Comparison of ENCODE assay signal across 16 cellular contexts in the genomic region with DNA sequence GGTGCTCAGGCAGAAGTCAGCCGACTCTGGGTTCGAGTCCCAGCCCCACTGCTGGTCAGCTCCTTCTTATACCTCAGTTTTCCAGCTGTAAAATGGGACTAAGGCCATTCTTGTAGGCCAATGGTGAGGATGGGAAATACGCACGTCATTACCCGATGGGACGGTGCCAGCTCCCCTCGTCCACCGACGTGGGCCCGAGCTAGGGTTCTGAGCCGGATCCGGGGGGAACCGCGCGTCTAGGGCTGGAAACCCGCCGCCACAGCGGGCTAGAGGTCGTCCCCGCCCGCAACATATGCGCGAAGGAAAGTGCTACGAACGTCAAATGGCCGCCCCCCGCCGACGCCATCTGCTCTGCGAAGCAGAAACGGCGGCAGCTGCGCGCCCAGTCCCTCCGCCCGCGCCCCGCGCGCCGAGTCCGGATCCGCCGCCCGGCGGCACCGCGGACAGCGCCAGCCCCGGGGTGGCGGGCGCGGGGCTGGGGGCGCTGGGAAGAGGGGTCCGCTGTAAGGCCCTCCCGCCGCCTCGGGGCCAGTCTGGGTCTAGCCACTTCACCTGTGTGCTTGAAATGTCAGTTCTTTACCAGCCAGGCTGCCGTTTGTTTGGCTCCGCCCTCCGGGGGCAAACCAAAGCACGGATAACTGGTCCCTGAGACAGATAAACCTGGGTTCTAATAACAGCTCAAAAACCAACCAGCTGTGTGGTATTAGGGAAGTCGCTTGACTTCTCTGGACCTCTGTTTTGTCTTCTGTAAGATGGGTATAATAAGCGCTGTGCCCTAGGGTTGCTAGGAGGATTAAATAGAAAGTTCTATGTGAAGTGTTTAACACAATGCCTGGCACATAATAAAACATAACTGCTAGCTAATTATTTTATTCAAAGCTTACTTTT.
DNase-seq lines count a peak whose midpoint lies in the region; ATAC-seq, FAIRE-seq and TF ChIP-seq lines count a peak whose summit lies in the region.
"Had no signal": no experiment of that assay in that cellular context is flagged by ENCODE, and none has a peak within 500 bp of the region (broad histone marks: within the 10 kb centered on the region; RNA-seq: fewer than 3 reads in every experiment).

No MANE protein-coding gene starts in this region.

- H2BK5ac ChIP-seq in IMR-90 (ENCODE audit: low read depth, low read length, poor library complexity, severe bottlenecking) (no peak overlapping the region), H1 (ENCODE audit: low read depth, low read length) (no peak overlapping the region)

- TF ChIP-seq CTCF in IMR-90 (conservative IDR thresholded peaks at IDR 0.05; ENCODE audit: low read depth, low read length) (no peak), H1 (IDR thresholded peaks at IDR 0.05; ENCODE audit: control extremely low read depth in 1 of 3, insufficient read depth in 1 of 3, low read depth in 1 of 3, low read length in 3 of 3) (no peak), neural cell (IDR thresholded peaks at IDR 0.05; ENCODE audit: poor library complexity, severe bottlenecking) (no peak), esophagus muscularis mucosa (IDR thresholded peaks at IDR 0.05) (no peak)

- CTCF ChIA-PET in IMR-90 (lab: Yijun Ruan, JAX), result interaction anchor here (1.3 kb wide), 1 partner anchor 20 kb away, joined by 4 read pairs; no protein-coding TSS in a partner anchor
- CTCF ChIA-PET in H1 (lab: Charles Lee; ENCODE audit: partially characterized antibody), result interaction anchor here (0.8 to 6.2 kb wide), 6 partner anchors 20 to 190 kb away, joined by 3 to 39 read pairs (median 4); no protein-coding TSS in a partner anchor

- dilution Hi-C loops in IMR-90 (cut with HindIII; ENCODE audit: low sequenced_read_pairs, unreplicated experiment), result no loop called here

- DNase-seq in DMS 273 treated with DMSO at 0.1 percent for 48 hours (lab: John Stamatoyannopoulos, UW), result peak; percentile 16
- no peak for DNase-seq in IMR-90
- DNase-seq in H1 (ENCODE audit: low read depth in 1 of 2, low spot score in 2 of 2), result peak; percentile 1 to 80
- DNase-seq in activated effector memory CD4-positive, alpha-beta T cell treated with anti-CD3 and anti-CD28 coated beads, Interleukin-2, amount 50 U/mL, for 16 hours, result no peak
- no peak for DNase-seq in esophagus muscularis mucosa (ENCODE audit: extremely low spot score)
- DNase-seq: activated T-cell treated with anti-CD3 and anti-CD28 coated beads, Interleukin-2, amount 50 U/mL, for 4 hours; CD4-positive, alpha-beta T cell; left cardiac atrium; NCI-H510A treated with DMSO at 0.1 percent for 48 hours; occipital lobe; stimulated activated naive CD4-positive, alpha-beta T cell had no signal

- H2AK5ac ChIP-seq in IMR-90 (ENCODE audit: low read depth, low read length), result no peak overlapping the region
- H2AK5ac ChIP-seq in H1 (ENCODE audit: low read depth, low read length), result no peak overlapping the region

- no peak overlapping the region for H2BK15ac ChIP-seq in IMR-90 (ENCODE audit: low read depth, low read length)
- no peak overlapping the region for H2BK15ac ChIP-seq in H1 (ENCODE audit: low read length)

- no peaks in the 10 kb centered on the region for H3K79me2 ChIP-seq in H1 (ENCODE audit: control insufficient read depth in 1 of 2, insufficient read depth in 2 of 2, low read length in 2 of 2)
- H3K79me2 ChIP-seq in neural cell (replicated peaks; ENCODE audit: insufficient read depth, low read length), result no peaks in the 10 kb centered on the region

- TF ChIP-seq POLR2A in IMR-90 (IDR thresholded peaks at IDR 0.05; ENCODE audit: low read depth, low read length) (no peak), H1 (IDR thresholded peaks at IDR 0.05; ENCODE audit: control extremely low read depth in 1 of 2, low read depth in 2 of 2, low read length in 2 of 2) (no peak), esophagus muscularis mucosa (IDR thresholded peaks at IDR 0.05; ENCODE audit: low read depth) (no peak)

- H3K9me1 ChIP-seq in IMR-90 (ENCODE audit: insufficient read depth, low read length), result no peaks in the 10 kb centered on the region

- 5% methylated on average over 28 of the region's 64 CpGs; no CpG with 5 or more reads in 1 of the 2 experiments for WGBS in IMR-90 (ENCODE audit: extremely low coverage in 2 of 2, insufficient read length in 1 of 2), 2 experiments
- WGBS in H1 (ENCODE audit: extremely low coverage in 1 of 2, insufficient coverage in 1 of 2, insufficient read length in 1 of 2, insufficient replicate concordance in 2 of 2, low coverage in 1 of 2, low lambda C conversion rate in 2 of 2, missing lambda C conversion rate in 1 of 2), 2 experiments, result 18% methylated on average over 50 of the region's 64 CpGs; no CpG with 5 or more reads in 1 of the 2 experiments
- 20% methylated on average over 27 of the region's 64 CpGs for WGBS in esophagus muscularis mucosa

- H3F3A ChIP-seq in neural cell (ENCODE audit: insufficient read depth, low read length, poor library complexity, severe bottlenecking), result no peaks in the 10 kb centered on the region

- H4K20me1 ChIP-seq in IMR-90 (ENCODE audit: insufficient read depth, low read length), result no peaks in the 10 kb centered on the region
- no peaks in the 10 kb centered on the region for H4K20me1 ChIP-seq in H1 (replicated peaks in 1 of 2; ENCODE audit: control insufficient read depth in 1 of 2, insufficient read depth in 2 of 2, low read length in 2 of 2)
- H4K20me1 ChIP-seq in neural cell (ENCODE audit: insufficient read depth), result no peaks in the 10 kb centered on the region

- peaks cover 7% of the 10 kb centered on the region for H3K23me2 ChIP-seq in H1 (ENCODE audit: low read depth, low read length)

- BruUV-seq in IMR-90 (replicated peaks; lab: Mats Ljungman, UMichigan), result no TSS peak

- ATAC-seq in IMR-90 (ENCODE audit: low read depth), result peak; percentile 37; the same call in 1 of the 2 replicates
- ATAC-seq in GM18517 (IDR thresholded peaks at IDR 0.05; ENCODE audit: unreplicated experiment), result no peak
- no peak for ATAC-seq in HG03342 (IDR thresholded peaks at IDR 0.05; ENCODE audit: unreplicated experiment)
- ATAC-seq: left cardiac atrium had no signal

- H3K36me3 ChIP-seq in IMR-90 (ENCODE audit: control insufficient read depth, insufficient read depth, low read length), result no peaks in the 10 kb centered on the region
- no peaks in the 10 kb centered on the region for H3K36me3 ChIP-seq in H1 (ENCODE audit: control insufficient read depth in 2 of 4, insufficient read depth in 4 of 4, low read length in 3 of 4)
- no peaks in the 10 kb centered on the region for H3K36me3 ChIP-seq in neural cell (ENCODE audit: insufficient read depth, low read length)
- H3K36me3 ChIP-seq in esophagus muscularis mucosa, result no peaks in the 10 kb centered on the region

- H3K9ac ChIP-seq in IMR-90 (ENCODE audit: low read depth, low read length) (no peak overlapping the region), H1 (replicated peaks in 1 of 4; ENCODE audit: extremely low read depth in 1 of 4, low read depth in 3 of 4, low read length in 3 of 4) (no peak overlapping the region), neural cell (ENCODE audit: low read length) (no peak overlapping the region)

- H3K56ac ChIP-seq in IMR-90 (ENCODE audit: extremely low read depth, insufficient read depth, low read length) (no peak overlapping the region), H1 (replicated peaks; ENCODE audit: insufficient read length, low read depth, low read length) (no peak overlapping the region)

- POLR2A ChIA-PET in IMR-90 (lab: Charles Lee; ENCODE audit: unreplicated experiment), result no interaction called here
- POLR2A ChIA-PET in H1 (lab: Charles Lee; ENCODE audit: partially characterized antibody), result no interaction called here

- H3K27ac ChIP-seq in IMR-90 (ENCODE audit: insufficient read depth, low read length), result no peak overlapping the region
- no peak overlapping the region for H3K27ac ChIP-seq in H1 (ENCODE audit: low read depth, low read length)
- no peak overlapping the region for H3K27ac ChIP-seq in neural cell (ENCODE audit: low read length)
- H3K27ac ChIP-seq in esophagus muscularis mucosa (replicated peaks in 1 of 4), result no peak overlapping the region
- H3K27ac ChIP-seq: SK-N-MC had no signal

- TF ChIP-seq EP300 in H1 (IDR thresholded peaks at IDR 0.05; ENCODE audit: borderline replicate concordance in 1 of 2, low read depth in 2 of 2, low read length in 2 of 2) (no peak), neural cell (conservative IDR thresholded peaks at IDR 0.05; ENCODE audit: poor library complexity, severe bottlenecking) (no peak), esophagus muscularis mucosa (IDR thresholded peaks at IDR 0.05) (no peak)

- in situ Hi-C loops in IMR-90 (cut with MboI; ENCODE audit: low sequenced_read_pairs), result no loop called here

- H4K8ac ChIP-seq in IMR-90 (ENCODE audit: low read depth in 2 of 2, low read length in 2 of 2) (no peak overlapping the region), H1 (ENCODE audit: extremely low read depth, insufficient read depth, low read length) (peak overlapping the region; percentile 12; the same call in 1 of the 2 replicates)

- no peak overlapping the region for H4K5ac ChIP-seq in IMR-90 (ENCODE audit: low read depth, low read length)
- no peak overlapping the region for H4K5ac ChIP-seq in H1 (ENCODE audit: insufficient read length, low read depth, low read length)

- no peak overlapping the region for H3K14ac ChIP-seq in IMR-90 (replicated peaks; ENCODE audit: low read depth, low read length)
- H3K14ac ChIP-seq in H1 (ENCODE audit: insufficient read length), result no peak overlapping the region

- H2AFZ ChIP-seq in IMR-90 (replicated peaks; ENCODE audit: low read length, poor library complexity), result peak overlapping the region; percentile 6
- 0 out of 2 replicates have a peak overlapping the region, but pooled peaks have one; percentile 68 for H2AFZ ChIP-seq in H1 (ENCODE audit: low read length)
- H2AFZ ChIP-seq in neural cell (ENCODE audit: low read depth, low read length), result no peak overlapping the region

- H2AK9ac ChIP-seq in IMR-90 (replicated peaks; ENCODE audit: low read depth, low read length, poor library complexity), result no peak overlapping the region

- H2BK120ac ChIP-seq in IMR-90 (ENCODE audit: low read depth, low read length), result no peak overlapping the region
- H2BK120ac ChIP-seq in H1 (replicated peaks; ENCODE audit: low read depth, low read length), result no peak overlapping the region

- H3K9me3 ChIP-seq in IMR-90 (ENCODE audit: control insufficient read depth, insufficient read depth, low read length), result peaks cover 4% of the 10 kb centered on the region; the same call in 1 of the 2 replicates
- no peaks in the 10 kb centered on the region for H3K9me3 ChIP-seq in H1 (ENCODE audit: insufficient read depth in 2 of 2, low read depth in 1 of 2, low read length in 1 of 2)
- no peaks in the 10 kb centered on the region for H3K9me3 ChIP-seq in neural cell (ENCODE audit: low read length)
- peaks cover 0 to under 1% (median 0%) of the 10 kb centered on the region in 4 donors for H3K9me3 ChIP-seq in esophagus muscularis mucosa

- TF ChIP-seq RAD21 in IMR-90 (IDR thresholded peaks at IDR 0.05; ENCODE audit: low read length) (no peak), H1 (IDR thresholded peaks at IDR 0.05 in 1 of 2, conservative IDR thresholded peaks at IDR 0.05 in 1 of 2; ENCODE audit: low read depth in 2 of 2, low read length in 2 of 2) (peak in 1 of 2 experiments; percentile 2; a peak in 2 of 4 replicates), neural cell (conservative IDR thresholded peaks at IDR 0.05) (no peak)

- H3K27me3 ChIP-seq in IMR-90 (ENCODE audit: control insufficient read depth, insufficient read depth, low read length) (peaks cover 47% of the 10 kb centered on the region), H1 (replicated peaks in 1 of 4; ENCODE audit: control insufficient read depth in 3 of 4, extremely low read depth in 1 of 4, insufficient read depth in 3 of 4, low read length in 3 of 4) (peaks cover 0 to 9% (median 8%) of the 10 kb centered on the region in 4 experiments; a peak in 6 of 7 replicates), neural cell (ENCODE audit: insufficient read depth, low read depth, low read length) (peaks cover 6% of the 10 kb centered on the region), esophagus muscularis mucosa (peaks cover 3 to 44% (median 14%) of the 10 kb centered on the region in 4 donors)

- H3K4me1 ChIP-seq in IMR-90 (ENCODE audit: control insufficient read depth, insufficient read depth, low read length) (no peaks in the 10 kb centered on the region), H1 (replicated peaks in 1 of 4; ENCODE audit: control insufficient read depth in 3 of 4, insufficient read depth in 4 of 4, low read length in 3 of 4) (peaks cover 0 to 3% (median 1%) of the 10 kb centered on the region in 4 experiments; a peak in 3 of 7 replicates), esophagus muscularis mucosa (peaks cover 0 to 8% (median 7%) of the 10 kb centered on the region in 4 donors)

- no peak for FAIRE-seq in H1 (lab: Jason Lieb, UNC)
- FAIRE-seq: GM19239 had no signal

- H3K23ac ChIP-seq in IMR-90 (ENCODE audit: low read depth, low read length) (no peak overlapping the region), H1 (ENCODE audit: insufficient read length) (no peak overlapping the region)

- H2BK20ac ChIP-seq in IMR-90 (ENCODE audit: low read depth, low read length) (no peak overlapping the region), H1 (ENCODE audit: low read length) (no peak overlapping the region)

- no peaks in the 10 kb centered on the region for H3K9me2 ChIP-seq in neural cell (ENCODE audit: insufficient read depth, low read length)

- H3K4me3 ChIP-seq in IMR-90 (ENCODE audit: insufficient read depth, low read depth, low read length), result no peak overlapping the region
- peak overlapping the region; percentile 14 to 64 (median 44) for H3K4me3 ChIP-seq in H1 (ENCODE audit: extremely low read depth in 1 of 4, insufficient read depth in 2 of 4, low read depth in 3 of 4, low read length in 4 of 4)
- H3K4me3 ChIP-seq in neural cell (ENCODE audit: low read length), result peak overlapping the region; percentile 48
- peak overlapping the region in 2 of 4 donors; percentile 15 to 32 for H3K4me3 ChIP-seq in esophagus muscularis mucosa
- H3K4me3 ChIP-seq: SK-N-MC had no signal

- H3K4me2 ChIP-seq in IMR-90 (ENCODE audit: low read depth, low read length) (peak overlapping the region; percentile 35; the same call in 1 of the 2 replicates), H1 (ENCODE audit: insufficient read depth in 1 of 2, low read depth in 2 of 2, low read length in 2 of 2) (peak overlapping the region; percentile 47 to 74), neural cell (ENCODE audit: low read length) (no peak overlapping the region)

- H4K91ac ChIP-seq in IMR-90 (ENCODE audit: insufficient read depth, low read depth, low read length), result no peak overlapping the region
- no peak overlapping the region for H4K91ac ChIP-seq in H1 (replicated peaks; ENCODE audit: insufficient read length, low read length)

- H3K18ac ChIP-seq in IMR-90 (ENCODE audit: low read depth, low read length) (no peak overlapping the region), H1 (ENCODE audit: extremely low read depth, low read length) (no peak overlapping the region)

- intact Hi-C loops in IMR-90 (cut with micrococcal nuclease), result no loop called here
- intact Hi-C loops in esophagus muscularis mucosa (cut with DNase I), result no loop called here

- H3K79me1 ChIP-seq in IMR-90 (ENCODE audit: low read depth in 1 of 2, low read length in 2 of 2) (no peaks in the 10 kb centered on the region), H1 (ENCODE audit: low read depth, low read length) (no peaks in the 10 kb centered on the region)

- H2BK12ac ChIP-seq in H1 (ENCODE audit: low read depth, low read length), result no peak overlapping the region

- no peak overlapping the region for H3K4ac ChIP-seq in IMR-90 (ENCODE audit: low read depth, low read length)
- H3K4ac ChIP-seq in H1 (replicated peaks; ENCODE audit: insufficient read length, low read depth, low read length), result no peak overlapping the region

Comparison
In these comparisons a context has a peak if more than half of its experiments do, and no peak if none do; other contexts are left out.
1. DNase-seq: peak in DMS 273 treated with DMSO at 0.1 percent for 48 hours (single experiment) and H1 (2 of 2); none in IMR-90 (single experiment), activated effector memory CD4-positive, alpha-beta T cell treated with anti-CD3 and anti-CD28 coated beads, Interleukin-2, amount 50 U/mL, for 16 hours (single experiment) and esophagus muscularis mucosa (single experiment).